ENCODE assay signal across 31 cellular contexts in the genomic region with DNA sequence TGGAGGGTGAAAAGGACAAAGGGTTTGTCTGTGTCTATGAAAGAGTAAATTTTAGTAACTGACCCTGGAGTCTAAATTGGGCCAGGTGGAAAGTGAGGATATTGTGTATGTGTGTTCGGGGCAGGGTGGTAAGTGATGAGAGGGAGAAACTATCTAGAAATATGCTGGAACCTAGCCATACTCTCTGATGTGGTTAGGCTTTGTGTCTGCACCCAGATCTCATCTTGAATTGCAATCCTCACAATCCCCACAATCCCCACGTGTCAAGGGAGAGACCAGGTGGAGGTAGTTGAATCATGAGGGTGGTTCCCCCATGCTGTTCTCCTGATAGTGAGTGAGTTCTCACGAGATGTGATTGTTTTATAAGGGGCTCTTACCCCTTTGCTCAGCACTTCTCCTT.
DNase-seq lines count a peak whose midpoint lies in the region; ATAC-seq lines count a peak whose summit lies in the region.
"Had no signal": no experiment of that assay in that cellular context is flagged by ENCODE, and none has a peak within 500 bp of the region (broad histone marks: within the 10 kb centered on the region; RNA-seq: fewer than 3 reads in every experiment).

No MANE protein-coding gene starts in this region.

- no peaks in the 10 kb centered on the region for H3K9me3 ChIP-seq in right cardiac atrium (ENCODE audit: control insufficient read depth, low read length)
- H3K9me3 ChIP-seq: lower lobe of right lung, Peyer's patch, prostate gland had no signal

- no peaks in the 10 kb centered on the region for H3K36me3 Mint-ChIP-seq in activated CD4-positive, alpha-beta T cell treated with anti-CD3 and anti-CD28 coated beads, Interleukin-2, amount 10 ng/mL, durations not matched to agents 24 days and 14 days (ENCODE audit: low read depth)
- H3K36me3 Mint-ChIP-seq in activated T-helper 17 cell treated with anti-CD3 and anti-CD28 coated beads, Interleukin-2, amount 50 U/mL, for 72 hours (ENCODE audit: low read depth), result no peaks in the 10 kb centered on the region
- H3K36me3 Mint-ChIP-seq: natural killer cell had no signal

- no peak overlapping the region for H3K27ac Mint-ChIP-seq in activated CD4-positive, alpha-beta T cell treated with anti-CD3 and anti-CD28 coated beads, Interleukin-2, amount 10 ng/mL, durations not matched to agents 24 days and 14 days
- H3K27ac Mint-ChIP-seq in activated T-helper 17 cell treated with anti-CD3 and anti-CD28 coated beads, Interleukin-2, amount 50 U/mL, for 72 hours, result no peak overlapping the region
- H3K27ac Mint-ChIP-seq: GM23338, natural killer cell, T-cell, WTC11 had no signal

- DNase-seq in activated CD4-positive, alpha-beta T cell treated with anti-CD3 and anti-CD28 coated beads, Interleukin-2, amount 10 ng/mL, durations not matched to agents 24 days and 14 days, result peak; percentile 53
- DNase-seq in activated CD4-positive, alpha-beta T cell treated with anti-CD3 and anti-CD28 coated beads, Interleukin-2, amount 50 U/mL, for 4 hours, result no peak
- DNase-seq in NCI-H1105 treated with DMSO at 0.1 percent for 48 hours (lab: John Stamatoyannopoulos, UW), result peak; percentile 84
- peak; percentile 7 for DNase-seq in stimulated activated naive CD8-positive, alpha-beta T cell treated with anti-CD3 and anti-CD28 coated beads, Interleukin-15, Interleukin-2, amounts not matched to agents 100 U/mL and 50 U/mL, for 24 hours
- DNase-seq in right cardiac atrium, result no peak
- DNase-seq: activated effector memory CD4-positive, alpha-beta T cell treated with Interleukin-2 at 50 U/mL for 16 hours; caudate nucleus; cortex of kidney; effector memory CD4-positive, alpha-beta T cell; hippocampal formation; lower lobe of right lung; natural killer cell; NCI-H1092 treated with DMSO at 0.1 percent for 48 hours; NCI-H2029 treated with DMSO at 0.1 percent for 48 hours; NCI-H524; occipital lobe; Peyer's patch; stimulated activated CD4-positive, alpha-beta T cell treated with anti-CD3 and anti-CD28 coated beads, Interleukin-12 subunit alpha, Interleukin-12 subunit beta, amount 100 ng/mL, for 4 hours; stimulated activated CD4-positive, alpha-beta T cell treated with anti-CD3 and anti-CD28 coated beads, Interleukin-4, amount 100 ng/mL, for 1 hour; trophoblast cell had no signal

- no peaks in the 10 kb centered on the region for H3K9me3 Mint-ChIP-seq in activated CD4-positive, alpha-beta T cell treated with anti-CD3 and anti-CD28 coated beads, Interleukin-2, amount 10 ng/mL, durations not matched to agents 24 days and 14 days
- no peaks in the 10 kb centered on the region for H3K9me3 Mint-ChIP-seq in activated T-helper 17 cell treated with anti-CD3 and anti-CD28 coated beads, Interleukin-2, amount 50 U/mL, for 72 hours
- H3K9me3 Mint-ChIP-seq: GM23338, natural killer cell, T-cell had no signal

- H3K4me3 ChIP-seq in right cardiac atrium (ENCODE audit: low read length), result no peak overlapping the region
- H3K4me3 ChIP-seq: GM23338, K562, lower lobe of right lung, Peyer's patch, prostate gland had no signal

- intact Hi-C loops in activated CD4-positive, alpha-beta T cell treated with anti-CD3 and anti-CD28 coated beads, Interleukin-2, amount 10 ng/mL, durations not matched to agents 24 days and 14 days (cut with micrococcal nuclease), result no loop called here
- intact Hi-C loops in right cardiac atrium (cut with DNase I), result no loop called here

- H3K4me3 Mint-ChIP-seq in activated CD4-positive, alpha-beta T cell treated with anti-CD3 and anti-CD28 coated beads, Interleukin-2, amount 10 ng/mL, durations not matched to agents 24 days and 14 days, result no peak overlapping the region
- H3K4me3 Mint-ChIP-seq in activated T-helper 17 cell treated with anti-CD3 and anti-CD28 coated beads, Interleukin-2, amount 50 U/mL, for 72 hours, result no peak overlapping the region
- H3K4me3 Mint-ChIP-seq: CD14-positive monocyte, GM23338, natural killer cell, T-cell, WTC11 had no signal

- H3K27ac ChIP-seq in right cardiac atrium (ENCODE audit: low read length), result no peak overlapping the region
- H3K27ac ChIP-seq: epithelial cell of prostate, lower lobe of right lung, Peyer's patch, prostate gland had no signal

- H3K4me1 Mint-ChIP-seq in activated CD4-positive, alpha-beta T cell treated with anti-CD3 and anti-CD28 coated beads, Interleukin-2, amount 10 ng/mL, durations not matched to agents 24 days and 14 days, result peaks cover 2% of the 10 kb centered on the region
- no peaks in the 10 kb centered on the region for H3K4me1 Mint-ChIP-seq in activated T-helper 17 cell treated with anti-CD3 and anti-CD28 coated beads, Interleukin-2, amount 50 U/mL, for 72 hours
- H3K4me1 Mint-ChIP-seq: CD14-positive monocyte, GM23338, natural killer cell, WTC11 had no signal

- WGBS in right cardiac atrium, result 79% methylated on average over 3 of the region's 3 CpGs

- no peaks in the 10 kb centered on the region for H3K27me3 Mint-ChIP-seq in activated CD4-positive, alpha-beta T cell treated with anti-CD3 and anti-CD28 coated beads, Interleukin-2, amount 10 ng/mL, durations not matched to agents 24 days and 14 days
- no peaks in the 10 kb centered on the region for H3K27me3 Mint-ChIP-seq in activated T-helper 17 cell treated with anti-CD3 and anti-CD28 coated beads, Interleukin-2, amount 50 U/mL, for 72 hours
- H3K27me3 Mint-ChIP-seq: T-cell had no signal

- no peaks in the 10 kb centered on the region for H3K4me1 ChIP-seq in right cardiac atrium (ENCODE audit: control insufficient read depth, insufficient read depth, low read length)
- H3K4me1 ChIP-seq: lower lobe of right lung, Peyer's patch, prostate gland had no signal

- no peaks in the 10 kb centered on the region for H3K27me3 ChIP-seq in right cardiac atrium (ENCODE audit: control insufficient read depth, insufficient read depth)
- H3K27me3 ChIP-seq: Peyer's patch had no signal

- peak; percentile 43 for ATAC-seq in activated T-helper 17 cell treated with anti-CD3 and anti-CD28 coated beads, Interleukin-2, amount 50 U/mL, for 72 hours (replicated peaks)
- no peak for ATAC-seq in stimulated activated naive CD8-positive, alpha-beta T cell treated with anti-CD3 and anti-CD28 coated beads, Interleukin-15, Interleukin-2, amounts not matched to agents 100 U/mL and 50 U/mL, for 24 hours
- ATAC-seq in right cardiac atrium (no peak), HG03039 (IDR thresholded peaks at IDR 0.05; ENCODE audit: unreplicated experiment) (no peak), GM21825 (IDR thresholded peaks at IDR 0.05; ENCODE audit: unreplicated experiment) (no peak)
- ATAC-seq: GM23338, K562, lower lobe of right lung, natural killer cell, sciatic nerve, WTC11 had no signal

Comparison
In these comparisons a context has a peak if more than half of its experiments do, and no peak if none do; other contexts are left out.
1. DNase-seq: peak in activated CD4-positive, alpha-beta T cell treated with anti-CD3 and anti-CD28 coated beads, Interleukin-2, amount 10 ng/mL, durations not matched to agents 24 days and 14 days (single experiment), NCI-H1105 treated with DMSO at 0.1 percent for 48 hours (single experiment) and stimulated activated naive CD8-positive, alpha-beta T cell treated with anti-CD3 and anti-CD28 coated beads, Interleukin-15, Interleukin-2, amounts not matched to agents 100 U/mL and 50 U/mL, for 24 hours (single experiment); none in activated CD4-positive, alpha-beta T cell treated with anti-CD3 and anti-CD28 coated beads, Interleukin-2, amount 50 U/mL, for 4 hours (0 of 2) and right cardiac atrium (0 of 3).